Comparison of ENCODE assay signal across 23 cellular contexts in genomic region chr10:70254795-70255328, GRCh38. TPM values are rescaled to one million over a fixed set of nuclear protein-coding genes. Genes with fewer than 3 reads are reported as not detected.
DNase-seq lines count a peak whose midpoint lies in the region; ATAC-seq and TF ChIP-seq lines count a peak whose summit lies in the region.
"Had no signal": no experiment of that assay in that cellular context is flagged by ENCODE, and none has a peak within 500 bp of the region (broad histone marks: within the 10 kb centered on the region; RNA-seq: fewer than 3 reads in every experiment).

No MANE protein-coding gene starts in this region.

- peaks cover 12% of the 10 kb centered on the region for H3K4me1 ChIP-seq in left ventricle myocardium inferior
- no peaks in the 10 kb centered on the region for H3K4me1 ChIP-seq in psoas muscle
- no peaks in the 10 kb centered on the region for H3K4me1 ChIP-seq in OCI-LY7 (ENCODE audit: insufficient read depth, low read length, poor library complexity, severe bottlenecking)
- H3K4me1 ChIP-seq: SJCRH30, uterus had no signal

- intact Hi-C loops in left ventricle myocardium inferior (cut with micrococcal nuclease) (no loop called here), Right ventricle myocardium superior (cut with DNase I) (no loop called here), psoas muscle (cut with DNase I) (no loop called here), OCI-LY7 (cut with micrococcal nuclease; ENCODE audit: unreplicated experiment) (no loop called here)

- no peak overlapping the region for H2AFZ ChIP-seq in OCI-LY7 (ENCODE audit: low read length)

- WGBS in psoas muscle, 3 donors: 41 to 54% (median 53%) methylated on average over 34 to 40 of the region's 40 CpGs

- CTCF ChIA-PET in OCI-LY7 (lab: Charles Lee; ENCODE audit: unreplicated experiment): no interaction called here

- no peak for ATAC-seq in Right ventricle myocardium superior (ENCODE audit: poor library complexity)
- no peak for ATAC-seq in psoas muscle

- H3K9me3 ChIP-seq in left ventricle myocardium inferior (replicated peaks) (peaks cover 5% of the 10 kb centered on the region), psoas muscle (no peaks in the 10 kb centered on the region), OCI-LY7 (ENCODE audit: low read length) (no peaks in the 10 kb centered on the region; the same call in 1 of the 2 replicates)
- H3K9me3 ChIP-seq: SJCRH30 had no signal

- POLR2A ChIA-PET in OCI-LY7 (lab: Charles Lee): interaction anchor here (1.2 kb wide), 1 partner anchor 38 kb away, joined by 3 read pairs; no protein-coding TSS in a partner anchor

- H3K27me3 ChIP-seq in left ventricle myocardium inferior (ENCODE audit: low read depth) (peaks cover 52% of the 10 kb centered on the region), psoas muscle (ENCODE audit: insufficient read depth in 3 of 3, low read length in 2 of 3) (peaks cover 0 to 39% (median 21%) of the 10 kb centered on the region in 3 donors)
- H3K27me3 ChIP-seq: SJCRH30 had no signal

- H4K20me1 ChIP-seq in OCI-LY7 (ENCODE audit: insufficient read depth, low read length): no peaks in the 10 kb centered on the region

- no TSS peak for BruUV-seq in OCI-LY7 (replicated peaks; lab: Mats Ljungman, UMichigan)

- DNase-seq in left ventricle myocardium inferior: no peak
- no peak for DNase-seq in Right ventricle myocardium superior
- peak; percentile 29 for DNase-seq in coronary artery (ENCODE audit: low spot score)
- no peak for DNase-seq in psoas muscle
- no peak for DNase-seq in OCI-LY7 (ENCODE audit: low spot score)
- DNase-seq in mucosa of gallbladder (ENCODE audit: low spot score): no peak
- no peak for DNase-seq in GM10266 (ENCODE audit: extremely low spot score)
- no peak for DNase-seq in NCI-H526 (lab: John Stamatoyannopoulos, UW)
- DNase-seq: ACHN; activated T-cell treated with anti-CD3 and anti-CD28 coated beads for 4 hours; effector CD8-positive, alpha-beta T cell; islet precursor cell; NCI-H345; nephron progenitor cell; SJCRH30; stimulated activated CD4-positive, alpha-beta T cell treated with anti-CD3 and anti-CD28 coated beads, Interleukin-12 subunit alpha, Interleukin-12 subunit beta, amount 100 ng/mL, for 4 hours; stimulated activated naive B cell treated with anti-CD40 and anti-IgM and Interleukin-4, amounts not matched to agents 10 μg/mL and 1 μg/mL and 100 μg/mL, for 72 hours; T1000; uterus had no signal

- H3K79me2 ChIP-seq in OCI-LY7 (ENCODE audit: insufficient read depth, low read depth, low read length): no peaks in the 10 kb centered on the region

- H3K27ac ChIP-seq in left ventricle myocardium inferior (replicated peaks) (no peak overlapping the region), coronary artery (no peak overlapping the region), psoas muscle (no peak overlapping the region), OCI-LY7 (ENCODE audit: low read depth, low read length, poor library complexity, severe bottlenecking) (no peak overlapping the region)
- H3K27ac ChIP-seq: SJCRH30, uterus had no signal

- H3K4me3 ChIP-seq in left ventricle myocardium inferior (peak overlapping the region; percentile 46), coronary artery (peak overlapping the region; percentile 35), psoas muscle (peak overlapping the region; percentile 36), OCI-LY7 (ENCODE audit: low read depth, low read length, poor library complexity, severe bottlenecking) (no peak overlapping the region)
- H3K4me3 ChIP-seq: SJCRH30, uterus had no signal

- no peaks in the 10 kb centered on the region for H3K9me2 ChIP-seq in OCI-LY7 (ENCODE audit: insufficient read depth, low read length)

- H3K36me3 ChIP-seq in left ventricle myocardium inferior (no peaks in the 10 kb centered on the region), psoas muscle (ENCODE audit: insufficient read depth in 1 of 2, low read depth in 1 of 2) (no peaks in the 10 kb centered on the region), OCI-LY7 (ENCODE audit: insufficient read depth, low read length) (no peaks in the 10 kb centered on the region)
- H3K36me3 ChIP-seq: SJCRH30, uterus had no signal

- H3K4me2 ChIP-seq in OCI-LY7 (ENCODE audit: low read length): no peak overlapping the region

- TF ChIP-seq CTCF in left ventricle myocardium inferior (IDR thresholded peaks at IDR 0.05; ENCODE audit: borderline replicate concordance) (no peak), coronary artery (IDR thresholded peaks at IDR 0.05) (no peak), psoas muscle (IDR thresholded peaks at IDR 0.05) (no peak), OCI-LY7 (conservative IDR thresholded peaks at IDR 0.05; ENCODE audit: low read length) (no peak), GM10266 (IDR thresholded peaks at IDR 0.05; ENCODE audit: control insufficient read depth, insufficient read depth, low read depth, missing control alignments) (no peak)

RNA-seq across cellular contexts. Expression of gene PPA1, which starts 21.6 kb away (rescaled TPM):
- 99.9 TPM for total RNA-seq in left ventricle myocardium inferior
- total RNA-seq in Right ventricle myocardium superior: 96.6 TPM
- total RNA-seq in psoas muscle: 100 to 1,000 TPM in 3 of 4 donors, 10 to 100 TPM in 1; 95.3 to 131 (median 114) TPM
- 100 to 1,000 TPM; 144 to 211 (median 159) TPM for polyA plus RNA-seq in psoas muscle
- total RNA-seq in OCI-LY7 (2014; rRNA removed; shearing (Covaris generic)): 215 and 221 TPM in 2 replicates
- 223 and 231 TPM in 2 replicates for total RNA-seq in OCI-LY7 (2022)
- 148 TPM for total RNA-seq in mucosa of gallbladder

RNA-seq across cellular contexts. Expression of gene NPFFR1, which starts 28.9 kb away (rescaled TPM):
- total RNA-seq in left ventricle myocardium inferior (not detected), Right ventricle myocardium superior (0.03 TPM), psoas muscle (not detected), OCI-LY7 (2022) (not detected in 2 replicates), mucosa of gallbladder (0.03 TPM)
- under 1 TPM in 2 of 3 donors, not detected in 1; under 0.01 to 0.01 TPM for polyA plus RNA-seq in psoas muscle
- total RNA-seq in OCI-LY7 (2014; rRNA removed; shearing (Covaris generic)): not detected in 2 replicates
- total RNA-seq: activated CD4-positive, alpha-beta T cell treated with anti-CD3 and anti-CD28 coated beads for 36 hours; activated naive CD4-positive, alpha-beta T cell treated with anti-CD3 and anti-CD28 coated beads, Interleukin-2, amount 50 U/mL, for 72 hours; MCF 10A; pulmonary artery endothelial cell; SJCRH30 had no signal
